1 cellular context compared by ENCODE assay signal in the genomic region with DNA sequence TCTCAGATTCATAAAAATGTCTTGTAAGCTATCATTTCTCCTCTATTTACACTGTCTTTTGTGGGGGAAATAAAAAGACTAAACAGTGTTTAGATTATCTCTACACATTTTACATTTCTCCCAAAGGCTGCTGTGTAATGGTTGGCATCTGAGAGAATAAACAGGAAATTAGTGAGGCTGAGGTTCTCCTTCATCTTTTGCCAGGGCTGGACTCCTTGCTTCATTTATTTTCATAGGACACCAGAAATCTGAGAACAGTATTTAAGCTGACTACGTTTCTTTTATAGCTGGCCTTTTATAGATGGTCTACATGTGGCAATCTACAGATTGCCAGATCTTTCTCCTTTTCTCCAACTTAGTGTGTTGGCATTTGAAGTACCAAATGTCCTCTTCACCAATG.
TF ChIP-seq lines count a peak whose summit lies in the region.

No MANE protein-coding gene starts in this region.

TF ChIP-seq in IMR-90, 13 proteins besides CTCF, POLR2A, EP300 and RAD21:
- no peak for TF ChIP-seq CEBPB (IDR thresholded peaks at IDR 0.05; ENCODE audit: low read depth, low read length)
- TF ChIP-seq MAFK (IDR thresholded peaks at IDR 0.05; ENCODE audit: low read depth, low read length) = 0 out of 2 replicates have a peak, but pooled peaks have one; percentile 7
